Comparison of ENCODE assay signal across 10 cellular contexts in genomic region chr11:3583476-3583875, GRCh38. TPM values are rescaled to one million over a fixed set of nuclear protein-coding genes. Genes with fewer than 3 reads are reported as not detected.
"Had no signal": no experiment of that assay in that cellular context is flagged by ENCODE, and none has a peak within 500 bp of the region (broad histone marks: within the 10 kb centered on the region; RNA-seq: fewer than 3 reads in every experiment).

No MANE protein-coding gene starts in this region.

RNA-seq across cellular contexts. Expression of gene ART5, which starts 58.3 kb away (rescaled TPM):
- total RNA-seq: activated CD8-positive, alpha-beta T cell treated with anti-CD3 and anti-CD28 coated beads, Interleukin-2, amount 10 ng/mL, durations not matched to agents 7 days and 5 days; activated T-helper 1 cell treated with anti-CD3 and anti-CD28 coated beads, Interleukin-12 subunit alpha, Interleukin-12 subunit beta, Interleukin-2, Interleukin-4 antibody, amounts not matched to agents 30 ng/mL and 10 ng/mL and 1 ng/mL, durations not matched to agents 14 hours and 24 hours and 36 hours; body of pancreas; cerebellum; lung microvascular endothelial cell; naive thymus-derived CD8-positive, alpha-beta T cell; spleen; T-helper 2 cell treated with Interferon-gamma antibody and Interleukin-4, amounts not matched to agents 100 ng/mL and 5 ng/mL, for 36 hours; thoracic aorta had no signal
- polyA plus RNA-seq: immature natural killer cell; naive thymus-derived CD8-positive, alpha-beta T cell; spleen had no signal
